Comparison of ENCODE assay signal across 35 cellular contexts in genomic region chr12:3407723-3408122, GRCh38.
"Had no signal": no experiment of that assay in that cellular context is flagged by ENCODE, and none has a peak within 500 bp of the region (broad histone marks: within the 10 kb centered on the region; RNA-seq: fewer than 3 reads in every experiment).

No MANE protein-coding gene starts in this region.

- DNase-seq: Kasumi-1, MG63, MM.1S, MV-4-11, NCI-H1048, NCI-H1092, NCI-H1092 treated with DMSO at 0.1 percent for 48 hours, NCI-H1105, NCI-H1105 treated with DMSO at 0.1 percent for 48 hours, NCI-H1417, NCI-H1417 treated with DMSO at 0.1 percent for 48 hours, NCI-H1436, NCI-H1436 treated with DMSO at 0.1 percent for 48 hours, NCI-H146, NCI-H1694, NCI-H1694 treated with DMSO at 0.1 percent for 48 hours, NCI-H187, NCI-H187 treated with DMSO at 0.1 percent for 48 hours, NCI-H1930, NCI-H2029, NCI-H2029 treated with DMSO at 0.1 percent for 48 hours, NCI-H2081, NCI-H2081 treated with DMSO at 0.1 percent for 48 hours, NCI-H2107, NCI-H2171, NCI-H2171 treated with DMSO at 0.1 percent for 48 hours, NCI-H2227 treated with DMSO at 0.1 percent for 48 hours, NCI-H226, NCI-H345, NCI-H446, NCI-H446 treated with DMSO at 0.1 percent for 48 hours, NCI-H510A, NCI-H510A treated with DMSO at 0.1 percent for 48 hours, NCI-H524, NCI-H524 treated with DMSO at 0.1 percent for 48 hours had no signal

- H3K27me3 ChIP-seq: MG63 had no signal

- H3K36me3 ChIP-seq: MG63 had no signal

- H3K4me3 ChIP-seq: MG63 had no signal
